In the genomic region with DNA sequence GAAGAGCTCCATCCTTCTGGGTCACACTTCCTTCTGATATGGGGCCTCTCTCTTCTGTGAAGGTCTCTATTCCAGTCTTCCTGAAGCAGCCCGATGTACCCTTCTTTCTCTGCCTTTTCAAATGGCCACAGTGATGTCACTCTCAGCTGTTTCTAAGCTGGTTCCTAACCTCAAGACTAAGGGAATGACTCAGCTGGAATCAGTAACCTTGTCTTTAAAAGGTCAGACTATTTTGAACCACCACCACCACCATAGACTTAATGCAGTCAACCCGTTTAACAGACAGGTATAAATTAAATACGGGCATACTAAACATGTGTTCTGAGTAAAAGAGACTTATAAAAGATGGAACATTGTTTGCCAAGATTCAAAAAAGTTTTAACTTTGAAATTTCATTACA, we compare ENCODE assay signal across 10 cellular contexts.
A peak's percentile ranks its signal among the peaks of the same experiment; 100 is the strongest.
DNase-seq lines count a peak whose midpoint lies in the region; ATAC-seq and TF ChIP-seq lines count a peak whose summit lies in the region.
"Had no signal": no experiment of that assay in that cellular context is flagged by ENCODE, and none has a peak within 500 bp of the region (broad histone marks: within the 10 kb centered on the region; RNA-seq: fewer than 3 reads in every experiment).

No MANE protein-coding gene starts in this region.

- CTCF ChIA-PET in CD4-positive, alpha-beta memory T cell (lab: Charles Lee; ENCODE audit: partially characterized antibody): no interaction called here

- peaks cover 9 to 14% of the 10 kb centered on the region in 2 donors for H3K36me3 Mint-ChIP-seq in CD4-positive, alpha-beta memory T cell

- ATAC-seq in GM19463 (IDR thresholded peaks at IDR 0.05; ENCODE audit: unreplicated experiment) (peak; percentile 83), HG03066 (IDR thresholded peaks at IDR 0.05; ENCODE audit: low read depth, unreplicated experiment) (peak; percentile 70)

- peak; percentile 19 for DNase-seq in GM13976 (ENCODE audit: low spot score)
- peak; percentile 32 for DNase-seq in brain microvascular endothelial cell
- DNase-seq in DMS79 (lab: John Stamatoyannopoulos, UW): no peak
- DNase-seq in NCI-H2081 treated with DMSO at 0.1 percent for 48 hours (lab: John Stamatoyannopoulos, UW): no peak
- no peak for DNase-seq in CD4-positive, alpha-beta memory T cell
- no peak for DNase-seq in SW 1271 (lab: John Stamatoyannopoulos, UW)
- DNase-seq: stimulated activated CD4-positive, alpha-beta T cell treated with anti-CD3 and anti-CD28 coated beads, Interleukin-4, amount 100 ng/mL, for 4 hours had no signal

- no peak overlapping the region for H3K27ac ChIP-seq in brain microvascular endothelial cell
- no peak overlapping the region for H3K27ac ChIP-seq in CD4-positive, alpha-beta memory T cell (ENCODE audit: low read depth, low read length)

- H3K4me3 Mint-ChIP-seq in CD4-positive, alpha-beta memory T cell: no peak overlapping the region

- no peaks in the 10 kb centered on the region for H3K36me3 ChIP-seq in brain microvascular endothelial cell (replicated peaks)
- H3K36me3 ChIP-seq in CD4-positive, alpha-beta memory T cell (ENCODE audit: insufficient read depth, low read length): no peaks in the 10 kb centered on the region

- H3K27me3 ChIP-seq in brain microvascular endothelial cell (replicated peaks): no peaks in the 10 kb centered on the region
- H3K27me3 ChIP-seq in CD4-positive, alpha-beta memory T cell (ENCODE audit: insufficient read depth, low read length): no peaks in the 10 kb centered on the region

- H3K9me3 ChIP-seq in CD4-positive, alpha-beta memory T cell (ENCODE audit: control insufficient read depth in 1 of 2, low read length in 2 of 2): no peaks in the 10 kb centered on the region

- no peaks in the 10 kb centered on the region for H3K9me3 Mint-ChIP-seq in CD4-positive, alpha-beta memory T cell

- H3K27me3 Mint-ChIP-seq in CD4-positive, alpha-beta memory T cell: no peaks in the 10 kb centered on the region

- H3K4me1 ChIP-seq in CD4-positive, alpha-beta memory T cell (ENCODE audit: insufficient read depth, low read length): no peaks in the 10 kb centered on the region

- POLR2A ChIA-PET in CD4-positive, alpha-beta memory T cell (lab: Charles Lee; ENCODE audit: partially characterized antibody): no interaction called here

- intact Hi-C loops in CD4-positive, alpha-beta memory T cell (cut with micrococcal nuclease): no loop called here

- no peak overlapping the region for H3K4me3 ChIP-seq in brain microvascular endothelial cell (ENCODE audit: low read depth, low read length)
- no peak overlapping the region for H3K4me3 ChIP-seq in CD4-positive, alpha-beta memory T cell (ENCODE audit: low read length in 2 of 2)
- H3K4me3 ChIP-seq: lung had no signal

- H3K4me1 Mint-ChIP-seq in CD4-positive, alpha-beta memory T cell: no peaks in the 10 kb centered on the region

- in situ Hi-C loops in GM13976 (cut with MboI; ENCODE audit: low sequenced_read_pairs, unreplicated experiment) (no loop called here), brain microvascular endothelial cell (cut with HindIII; ENCODE audit: low pct_ligation_motif_present, low sequenced_read_pairs) (no loop called here)

- no peak for TF ChIP-seq CTCF in GM13976 (IDR thresholded peaks at IDR 0.05; ENCODE audit: borderline replicate concordance, control extremely low read depth, extremely low read depth, insufficient read depth, missing control alignments)
- TF ChIP-seq CTCF in brain microvascular endothelial cell (IDR thresholded peaks at IDR 0.05; ENCODE audit: low read depth, low read length, missing control alignments): no peak

- H3K27ac Mint-ChIP-seq in CD4-positive, alpha-beta memory T cell: peak overlapping the region in 1 of 7 donors; percentile 8

Comparison
In these comparisons a context has a peak if more than half of its experiments do, and no peak if none do; other contexts are left out.
1. DNase-seq: peak in GM13976 (single experiment) and brain microvascular endothelial cell (single experiment); none in DMS79 (single experiment), NCI-H2081 treated with DMSO at 0.1 percent for 48 hours (single experiment), CD4-positive, alpha-beta memory T cell (0 of 5) and SW 1271 (0 of 2).